1 cellular context compared by ENCODE assay signal in the genomic region with DNA sequence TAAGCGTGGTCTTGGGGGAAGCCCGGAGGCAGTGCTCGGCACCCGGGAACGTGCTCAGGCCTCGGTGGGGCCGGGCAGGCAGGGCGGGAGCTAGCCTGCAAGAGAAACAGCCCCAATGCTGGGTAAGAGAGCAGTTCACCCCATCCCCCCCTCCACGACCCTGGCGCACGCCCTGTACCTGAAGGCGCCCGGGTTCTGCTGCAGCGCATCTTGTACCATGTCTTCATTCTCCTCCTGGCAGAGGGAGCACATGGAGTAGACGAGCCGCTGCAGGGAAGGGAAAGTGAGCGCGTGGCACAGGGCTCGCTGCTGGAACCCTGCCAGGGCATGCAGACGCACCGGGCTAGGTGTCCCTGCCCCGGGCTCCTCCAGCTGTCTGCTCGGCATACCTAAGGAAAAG.
TF ChIP-seq lines count a peak whose summit lies in the region.

No MANE protein-coding gene starts in this region.

TF ChIP-seq in K562, 482 proteins besides CTCF, POLR2A, EP300 and RAD21:
- TF ChIP-seq POLR2G (IDR thresholded peaks at IDR 0.05; ENCODE audit: low read depth, low read length) (peak; percentile 65), RBFOX2 (IDR thresholded peaks at IDR 0.05; ENCODE audit: low read depth, low read length) (peak; percentile 43; the same call in 1 of the 2 replicates)
